8 cellular contexts compared by ENCODE assay signal in the genomic region with DNA sequence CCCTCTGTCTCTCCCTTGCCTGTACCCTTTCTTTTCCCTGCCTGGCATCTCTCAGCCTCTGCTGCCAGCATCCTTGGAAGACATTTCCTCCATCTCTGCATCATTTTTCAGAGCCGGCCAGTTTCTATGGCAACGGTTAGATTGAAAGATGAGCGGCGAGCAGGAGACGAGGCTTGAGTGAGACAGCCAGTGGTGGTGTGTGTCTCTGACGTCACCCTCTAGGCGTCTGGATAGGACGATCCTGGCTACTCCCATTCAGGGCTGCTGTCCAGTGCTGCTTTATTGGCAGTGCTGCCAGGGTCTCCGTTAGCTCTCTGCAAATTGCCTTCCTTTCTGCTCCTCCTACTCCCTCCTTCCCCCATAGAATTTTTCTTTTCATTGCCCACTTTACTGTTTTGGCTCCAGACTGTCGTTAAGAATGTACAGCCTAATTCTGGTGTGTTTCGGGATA. TPM values are rescaled to one million over a fixed set of nuclear protein-coding genes. Genes with fewer than 3 reads are reported as not detected.
DNase-seq lines count a peak whose midpoint lies in the region; ATAC-seq and TF ChIP-seq lines count a peak whose summit lies in the region.

No MANE protein-coding gene starts in this region.

- CTCF ChIA-PET in OCI-LY7 (lab: Charles Lee; ENCODE audit: unreplicated experiment), result no interaction called here

- H4K20me1 ChIP-seq in BLaER1 (peaks cover 96% of the 10 kb centered on the region), OCI-LY7 (ENCODE audit: insufficient read depth, low read length) (no peaks in the 10 kb centered on the region)

- TF ChIP-seq CTCF in OCI-LY7 (conservative IDR thresholded peaks at IDR 0.05; ENCODE audit: low read length), result no peak
- TF ChIP-seq CTCF in esophagus squamous epithelium (IDR thresholded peaks at IDR 0.05), result no peak

- H2AK5ac ChIP-seq in neuronal stem cell (ENCODE audit: low read depth, low read length), result no peak overlapping the region

- WGBS in neuronal stem cell (ENCODE audit: extremely low coverage in 2 of 2, insufficient read length in 2 of 2, insufficient replicate concordance in 1 of 2), 2 donors, result no CpG with 5 or more reads among the region's 11 CpGs
- WGBS in esophagus squamous epithelium, 2 donors, result 58 to 66% methylated on average over 6 to 7 of the region's 11 CpGs

- peaks cover 21% of the 10 kb centered on the region for H3K36me3 ChIP-seq in BLaER1
- peaks cover 38% of the 10 kb centered on the region for H3K36me3 ChIP-seq in OCI-LY7 (ENCODE audit: insufficient read depth, low read length)
- peaks cover 0 to 3% of the 10 kb centered on the region in 2 donors for H3K36me3 ChIP-seq in neuronal stem cell (replicated peaks in 1 of 2; ENCODE audit: control insufficient read depth in 2 of 2, insufficient read depth in 2 of 2, low read length in 2 of 2)
- no peaks in the 10 kb centered on the region for H3K36me3 ChIP-seq in esophagus squamous epithelium

- no peak overlapping the region for H2BK120ac ChIP-seq in neuronal stem cell (ENCODE audit: low read depth, low read length)

- DNase-seq in OCI-LY7 (ENCODE audit: low spot score) (no peak), fibroblast of the conjunctiva (ENCODE audit: low read depth) (peak; percentile 86), neuronal stem cell (ENCODE audit: low spot score) (peak; percentile 80), esophagus squamous epithelium (lab: John Stamatoyannopoulos, UW) (no peak), OCI-M2 (lab: John Stamatoyannopoulos, UW; ENCODE audit: unreplicated experiment) (no peak)
- DNase-seq in stimulated activated CD4-positive, alpha-beta T cell treated with anti-CD3 and anti-CD28 coated beads, Interleukin-4, amount 100 ng/mL, for 24 hours, result no peak

- H3K4me2 ChIP-seq in BLaER1, result peak overlapping the region; percentile 61; the same call in 1 of the 2 replicates
- peak overlapping the region; percentile 88 for H3K4me2 ChIP-seq in OCI-LY7 (ENCODE audit: low read length)
- no peak overlapping the region for H3K4me2 ChIP-seq in neuronal stem cell (ENCODE audit: insufficient read depth, low read length, poor library complexity, severe bottlenecking)

- H3K9me3 ChIP-seq in BLaER1, result no peaks in the 10 kb centered on the region
- no peaks in the 10 kb centered on the region for H3K9me3 ChIP-seq in OCI-LY7 (ENCODE audit: low read length)
- H3K9me3 ChIP-seq in neuronal stem cell (replicated peaks in 1 of 2; ENCODE audit: control insufficient read depth in 2 of 2, insufficient read depth in 1 of 2, low read depth in 1 of 2, low read length in 2 of 2), result no peaks in the 10 kb centered on the region
- H3K9me3 ChIP-seq in esophagus squamous epithelium, result no peaks in the 10 kb centered on the region

- H3K27me3 ChIP-seq in BLaER1 (no peaks in the 10 kb centered on the region), neuronal stem cell (ENCODE audit: control insufficient read depth in 3 of 3, insufficient read depth in 3 of 3, low read depth in 1 of 3, low read length in 3 of 3) (no peaks in the 10 kb centered on the region), esophagus squamous epithelium (no peaks in the 10 kb centered on the region)

- peaks cover 38% of the 10 kb centered on the region for H3K4me1 ChIP-seq in BLaER1
- peaks cover 66% of the 10 kb centered on the region for H3K4me1 ChIP-seq in OCI-LY7 (ENCODE audit: insufficient read depth, low read length, poor library complexity, severe bottlenecking)
- peaks cover 9% of the 10 kb centered on the region in 2 donors for H3K4me1 ChIP-seq in neuronal stem cell (ENCODE audit: control insufficient read depth in 2 of 2, insufficient read depth in 1 of 2, low read depth in 1 of 2, low read length in 2 of 2)
- peaks cover 0 to 45% (median 14%) of the 10 kb centered on the region in 3 donors for H3K4me1 ChIP-seq in esophagus squamous epithelium

- TF ChIP-seq POLR2A in esophagus squamous epithelium (IDR thresholded peaks at IDR 0.05), result no peak

- peaks cover 64% of the 10 kb centered on the region for H3K79me2 ChIP-seq in OCI-LY7 (ENCODE audit: insufficient read depth, low read depth, low read length)

- H3K18ac ChIP-seq in neuronal stem cell (ENCODE audit: low read length), result no peak overlapping the region

- H3K9ac ChIP-seq in BLaER1, result no peak overlapping the region
- H3K9ac ChIP-seq in neuronal stem cell (ENCODE audit: low read depth, low read length, poor library complexity), result no peak overlapping the region

- no peak overlapping the region for H3K4ac ChIP-seq in neuronal stem cell (ENCODE audit: low read length)

- H3K14ac ChIP-seq in neuronal stem cell (ENCODE audit: low read length), result no peak overlapping the region

- peaks cover 5% of the 10 kb centered on the region for H3K79me1 ChIP-seq in neuronal stem cell (ENCODE audit: low read depth, low read length)

- no peak overlapping the region for H2BK5ac ChIP-seq in neuronal stem cell (ENCODE audit: low read length)

- H2AFZ ChIP-seq in OCI-LY7 (ENCODE audit: low read length) (no peak overlapping the region), neuronal stem cell (ENCODE audit: low read length) (no peak overlapping the region)

- POLR2A ChIA-PET in OCI-LY7 (lab: Charles Lee), result interaction anchor here (0.9 to 1.0 kb wide), 2 partner anchors 20 to 22 kb away, joined by 3 to 5 read pairs; no protein-coding TSS in a partner anchor

- H2BK15ac ChIP-seq in neuronal stem cell (ENCODE audit: low read length), result no peak overlapping the region

- no peak overlapping the region for H3K23ac ChIP-seq in neuronal stem cell (ENCODE audit: low read depth, low read length, poor library complexity)

- no peak overlapping the region for H4K8ac ChIP-seq in neuronal stem cell (ENCODE audit: low read depth, low read length)

- H4K91ac ChIP-seq in neuronal stem cell (ENCODE audit: low read depth, low read length, poor library complexity), result no peak overlapping the region

- no peaks in the 10 kb centered on the region for H3K9me2 ChIP-seq in OCI-LY7 (ENCODE audit: insufficient read depth, low read length)

- H3K4me3 ChIP-seq in BLaER1 (no peak overlapping the region), OCI-LY7 (ENCODE audit: low read depth, low read length, poor library complexity, severe bottlenecking) (peak overlapping the region; percentile 47), neuronal stem cell (ENCODE audit: low read length in 2 of 2) (no peak overlapping the region), esophagus squamous epithelium (peak overlapping the region in 1 of 4 donors; percentile 4)

- BruUV-seq in OCI-LY7 (replicated peaks; lab: Mats Ljungman, UMichigan), result no TSS peak

- no peak overlapping the region for H2BK12ac ChIP-seq in neuronal stem cell (ENCODE audit: low read length)

- peak overlapping the region; percentile 1; the same call in 1 of the 2 replicates for H3K27ac ChIP-seq in BLaER1
- H3K27ac ChIP-seq in OCI-LY7 (ENCODE audit: low read depth, low read length, poor library complexity, severe bottlenecking), result peak overlapping the region; percentile 87
- H3K27ac ChIP-seq in neuronal stem cell (replicated peaks; ENCODE audit: low read length), result no peak overlapping the region
- H3K27ac ChIP-seq in esophagus squamous epithelium, result no peak overlapping the region

- no peak for ATAC-seq in GM18907 (IDR thresholded peaks at IDR 0.05; ENCODE audit: unreplicated experiment)

- intact Hi-C loops in OCI-LY7 (cut with micrococcal nuclease; ENCODE audit: unreplicated experiment), result no loop called here
- intact Hi-C loops in esophagus squamous epithelium (cut with DNase I), result no loop called here

RNA-seq across cellular contexts. Expression of gene TRAK1, which starts 57.9 kb away (rescaled TPM):
- 60.8 and 62.5 TPM in 2 replicates for total RNA-seq in OCI-LY7 (2014; rRNA removed; shearing (Covaris generic))
- total RNA-seq in OCI-LY7 (2022) (88.3 and 92.6 TPM in 2 replicates), esophagus squamous epithelium (10 to 100 TPM; 31.8 to 40.6 (median 37.7) TPM)
- 31.7 TPM for polyA plus RNA-seq in neuronal stem cell (2013, experiment 1 of 2)
- 32.5 TPM for polyA plus RNA-seq in neuronal stem cell (2013, experiment 2 of 2)

Comparison
In these comparisons a context has a peak if more than half of its experiments do, and no peak if none do; other contexts are left out.
1. H3K27ac ChIP-seq: peak in BLaER1 (single experiment) and OCI-LY7 (single experiment); none in neuronal stem cell (single experiment) and esophagus squamous epithelium (0 of 4).
2. DNase-seq: peak in fibroblast of the conjunctiva (single experiment) and neuronal stem cell (single experiment); none in OCI-LY7 (single experiment), esophagus squamous epithelium (single experiment), OCI-M2 (single experiment) and stimulated activated CD4-positive, alpha-beta T cell treated with anti-CD3 and anti-CD28 coated beads, Interleukin-4, amount 100 ng/mL, for 24 hours (single experiment).